Comparison of ENCODE assay signal across 1 cellular context in the genomic region with DNA sequence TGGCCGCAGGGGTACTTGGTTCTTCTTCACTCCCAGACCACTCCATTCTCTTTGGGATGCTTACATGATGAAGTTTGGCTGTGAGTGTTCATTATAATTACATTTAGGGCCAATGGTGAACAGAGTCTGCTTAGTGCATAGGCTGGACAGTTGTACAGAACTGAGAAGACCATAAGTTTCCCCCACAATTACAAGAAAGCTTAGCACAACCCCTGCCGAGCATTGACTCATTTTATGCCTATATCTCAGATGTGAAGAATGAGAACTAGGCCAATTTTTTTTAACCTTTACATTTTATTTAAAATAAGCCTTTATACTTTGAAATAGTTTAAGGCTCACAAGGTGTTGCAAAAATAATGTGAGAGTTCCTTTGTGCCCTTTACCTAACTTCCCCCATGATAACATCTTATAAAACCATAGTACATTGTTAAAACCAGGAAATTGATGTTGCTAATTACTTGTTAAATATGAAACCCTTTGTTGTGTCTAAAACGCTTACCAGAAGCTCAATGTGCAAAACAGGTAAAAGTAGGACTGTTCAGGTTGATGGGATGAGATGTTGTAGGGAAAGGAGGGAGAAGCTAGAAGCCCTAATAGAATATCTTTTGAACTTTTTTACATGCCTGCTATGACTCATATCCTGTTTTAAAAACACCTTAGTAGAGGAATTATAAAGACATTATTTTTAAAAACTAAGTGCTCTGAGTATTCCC.
A peak's percentile ranks its signal among the peaks of the same experiment; 100 is the strongest.
TF ChIP-seq lines count a peak whose summit lies in the region.

No MANE protein-coding gene starts in this region.

TF ChIP-seq in GM12878, 131 proteins besides CTCF, POLR2A, EP300 and RAD21:
- TF ChIP-seq SMAD5 (IDR thresholded peaks at IDR 0.05; ENCODE audit: low read depth) (no peak), NFIC (IDR thresholded peaks at IDR 0.05; ENCODE audit: low read depth, low read length) (peak; percentile 47; the same call in 1 of the 2 replicates), TCF7 (IDR thresholded peaks at IDR 0.05; ENCODE audit: borderline replicate concordance) (0 out of 2 replicates have a peak, but pooled peaks have one; percentile 37), JUNB (IDR thresholded peaks at IDR 0.05) (peak; percentile 53; the same call in 1 of the 2 replicates)
